7 cellular contexts compared by ENCODE assay signal in the genomic region with DNA sequence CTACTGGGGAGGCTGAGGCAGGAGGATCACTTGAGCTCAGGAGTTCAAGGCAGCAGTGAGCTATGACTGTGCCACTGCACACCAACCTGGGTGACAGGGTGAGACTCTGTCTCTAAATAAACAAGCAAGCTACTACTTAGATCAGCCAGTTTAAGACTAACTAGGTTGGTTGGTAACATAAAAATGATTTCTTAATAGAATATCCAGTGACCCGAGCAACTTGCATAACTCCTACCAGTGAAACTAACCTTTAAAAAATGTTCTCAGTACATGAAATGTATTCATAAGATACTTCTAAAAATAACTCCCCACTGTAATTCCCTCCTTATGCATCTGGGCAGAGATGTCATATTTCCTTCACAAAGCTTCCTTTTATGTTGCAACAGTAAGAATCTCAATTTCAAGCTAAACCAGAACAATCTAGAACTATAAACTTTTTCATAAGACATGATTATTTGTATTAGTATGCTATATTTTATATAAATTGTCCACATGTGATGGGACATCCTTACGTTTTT. TPM values are rescaled to one million over a fixed set of nuclear protein-coding genes. Genes with fewer than 3 reads are reported as not detected.
DNase-seq lines count a peak whose midpoint lies in the region; ATAC-seq and TF ChIP-seq lines count a peak whose summit lies in the region.

No MANE protein-coding gene starts in this region.

- no peaks in the 10 kb centered on the region for H3K36me3 ChIP-seq in neutrophil
- no peaks in the 10 kb centered on the region for H3K36me3 ChIP-seq in H7 (replicated peaks; ENCODE audit: control insufficient read depth, insufficient read depth, low read length)

- peak; percentile 18 for ATAC-seq in GM18909 (IDR thresholded peaks at IDR 0.05; ENCODE audit: poor library complexity, unreplicated experiment)

- H3K9me3 ChIP-seq in neutrophil, result no peaks in the 10 kb centered on the region

- H3K27ac ChIP-seq in cingulate gyrus (ENCODE audit: low read depth, low read length) (peak overlapping the region; percentile 58), neutrophil (peak overlapping the region; percentile 85)

- H3K27me3 ChIP-seq in neutrophil (no peaks in the 10 kb centered on the region), H7 (ENCODE audit: control insufficient read depth, insufficient read depth, low read length) (no peaks in the 10 kb centered on the region)

- peaks cover 54 to 59% of the 10 kb centered on the region in 2 experiments for H3K4me1 ChIP-seq in neutrophil (ENCODE audit: control insufficient read depth in 1 of 2, insufficient read depth in 1 of 2, low read depth in 1 of 2, low read length in 1 of 2)

- H3K4me3 ChIP-seq in neutrophil (ENCODE audit: low read depth in 1 of 2, low read length in 1 of 2), result peak overlapping the region in 1 of 2 experiments; percentile 16
- no peak overlapping the region for H3K4me3 ChIP-seq in H7 (ENCODE audit: insufficient read depth, low read depth, low read length)

- DNase-seq in NOMO-1 (lab: John Stamatoyannopoulos, UW; ENCODE audit: unreplicated experiment in 2 of 2) (peak; percentile 44 to 75), H7 (no peak), DMS114 treated with DMSO at 0.1 percent for 48 hours (lab: John Stamatoyannopoulos, UW; ENCODE audit: unreplicated experiment) (no peak), C1 segment of cervical spinal cord (lab: John Stamatoyannopoulos, UW) (no peak)

- TF ChIP-seq CTCF in neutrophil (IDR thresholded peaks at IDR 0.05), result no peak

RNA-seq across cellular contexts. Expression of gene TAOK3, which starts 15.8 kb away (rescaled TPM):
- 3.5 and 5.9 TPM in 2 replicates for total RNA-seq in H7 (2014; rRNA removed; shearing (Covaris generic))

RNA-seq across cellular contexts. Expression of gene SUDS3, which starts 19.5 kb away (rescaled TPM):
- 33.9 and 42.4 TPM in 2 replicates for total RNA-seq in H7 (2014; rRNA removed; shearing (Covaris generic))

Comparison
In these comparisons a context has a peak if more than half of its experiments do, and no peak if none do; other contexts are left out.
1. DNase-seq: peak in NOMO-1 (2 of 2); none in H7 (single experiment), DMS114 treated with DMSO at 0.1 percent for 48 hours (single experiment) and C1 segment of cervical spinal cord (0 of 14).